In the genomic region with DNA sequence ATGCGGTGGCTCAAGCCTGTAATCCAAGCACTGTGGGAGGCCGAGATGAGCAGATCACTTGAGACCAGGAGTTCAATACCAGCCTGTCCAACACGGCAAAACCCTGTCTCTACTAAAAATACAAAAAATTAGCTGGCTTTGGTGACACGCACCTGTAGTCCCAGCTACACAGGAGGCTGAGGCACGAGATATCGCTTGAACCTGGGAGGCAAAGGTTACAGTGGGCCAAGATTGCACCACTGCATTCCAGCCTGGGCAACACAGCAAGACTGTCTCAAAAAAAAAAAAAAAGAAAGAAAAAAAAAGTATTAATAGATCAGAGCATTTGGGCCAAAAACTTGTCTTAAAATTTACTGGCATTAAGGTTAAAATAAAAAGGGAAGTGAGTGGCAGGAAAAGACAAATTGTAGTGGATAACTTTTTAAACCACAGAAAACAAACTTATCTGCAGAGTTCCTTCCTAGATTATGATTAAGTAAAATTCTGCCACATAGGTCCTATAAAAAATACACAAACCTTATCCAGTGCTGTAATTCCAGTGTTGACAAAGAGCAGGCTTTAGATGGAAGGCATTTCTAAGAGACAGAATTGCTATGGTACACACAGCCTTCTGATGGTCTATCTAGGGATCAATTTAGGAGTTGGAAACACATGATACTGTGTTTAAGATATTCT, we compare ENCODE assay signal across 1 cellular context.
TF ChIP-seq lines count a peak whose summit lies in the region.

No MANE protein-coding gene starts in this region.

TF ChIP-seq in HepG2, 621 proteins besides CTCF, POLR2A, EP300 and RAD21 (continued from another document):
- TF ChIP-seq ZNF546 (CRISPR knock-in tag; conservative IDR thresholded peaks at IDR 0.05) (no peak), PHF21A (CRISPR knock-in tag; IDR thresholded peaks at IDR 0.05) (no peak), ZC3H4 (CRISPR knock-in tag; IDR thresholded peaks at IDR 0.05; ENCODE audit: borderline replicate concordance) (no peak), CCDC6 (CRISPR knock-in tag; IDR thresholded peaks at IDR 0.05) (no peak), ZNF121 (CRISPR knock-in tag; IDR thresholded peaks at IDR 0.05) (peak; percentile 70; the same call in 1 of the 2 replicates), CC2D1A (CRISPR knock-in tag; IDR thresholded peaks at IDR 0.05) (no peak), TEAD3 (CRISPR knock-in tag; optimal IDR thresholded peaks at IDR 0.05; ENCODE audit: borderline replicate concordance) (peak; percentile 8)
- TF ChIP-seq, protein P1, sequence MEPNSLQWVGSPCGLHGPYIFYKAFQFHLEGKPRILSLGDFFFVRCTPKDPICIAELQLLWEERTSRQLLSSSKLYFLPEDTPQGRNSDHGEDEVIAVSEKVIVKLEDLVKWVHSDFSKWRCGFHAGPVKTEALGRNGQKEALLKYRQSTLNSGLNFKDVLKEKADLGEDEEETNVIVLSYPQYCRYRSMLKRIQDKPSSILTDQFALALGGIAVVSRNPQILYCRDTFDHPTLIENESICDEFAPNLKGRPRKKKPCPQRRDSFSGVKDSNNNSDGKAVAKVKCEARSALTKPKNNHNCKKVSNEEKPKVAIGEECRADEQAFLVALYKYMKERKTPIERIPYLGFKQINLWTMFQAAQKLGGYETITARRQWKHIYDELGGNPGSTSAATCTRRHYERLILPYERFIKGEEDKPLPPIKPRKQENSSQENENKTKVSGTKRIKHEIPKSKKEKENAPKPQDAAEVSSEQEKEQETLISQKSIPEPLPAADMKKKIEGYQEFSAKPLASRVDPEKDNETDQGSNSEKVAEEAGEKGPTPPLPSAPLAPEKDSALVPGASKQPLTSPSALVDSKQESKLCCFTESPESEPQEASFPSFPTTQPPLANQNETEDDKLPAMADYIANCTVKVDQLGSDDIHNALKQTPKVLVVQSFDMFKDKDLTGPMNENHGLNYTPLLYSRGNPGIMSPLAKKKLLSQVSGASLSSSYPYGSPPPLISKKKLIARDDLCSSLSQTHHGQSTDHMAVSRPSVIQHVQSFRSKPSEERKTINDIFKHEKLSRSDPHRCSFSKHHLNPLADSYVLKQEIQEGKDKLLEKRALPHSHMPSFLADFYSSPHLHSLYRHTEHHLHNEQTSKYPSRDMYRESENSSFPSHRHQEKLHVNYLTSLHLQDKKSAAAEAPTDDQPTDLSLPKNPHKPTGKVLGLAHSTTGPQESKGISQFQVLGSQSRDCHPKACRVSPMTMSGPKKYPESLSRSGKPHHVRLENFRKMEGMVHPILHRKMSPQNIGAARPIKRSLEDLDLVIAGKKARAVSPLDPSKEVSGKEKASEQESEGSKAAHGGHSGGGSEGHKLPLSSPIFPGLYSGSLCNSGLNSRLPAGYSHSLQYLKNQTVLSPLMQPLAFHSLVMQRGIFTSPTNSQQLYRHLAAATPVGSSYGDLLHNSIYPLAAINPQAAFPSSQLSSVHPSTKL (CRISPR knock-in tag; IDR thresholded peaks at IDR 0.05): no peak
